33 cellular contexts compared by ENCODE assay signal in genomic region chr13:45582533-45583076, GRCh38. TPM values are rescaled to one million over a fixed set of nuclear protein-coding genes. Genes with fewer than 3 reads are reported as not detected.
"Had no signal": no experiment of that assay in that cellular context is flagged by ENCODE, and none has a peak within 500 bp of the region (broad histone marks: within the 10 kb centered on the region; RNA-seq: fewer than 3 reads in every experiment).

No MANE protein-coding gene starts in this region.

- H3K4me1 ChIP-seq: colonic mucosa, esophagus squamous epithelium, gastrocnemius medialis, heart right ventricle, left ventricle myocardium inferior, lower lobe of right lung had no signal

- ATAC-seq: effector memory CD8-positive, alpha-beta T cell; esophagus mucosa; gastrocnemius medialis; heart right ventricle; left cardiac atrium; lower lobe of right lung; mucosa of descending colon had no signal

- H3K9me3 ChIP-seq: colonic mucosa, esophagus squamous epithelium, gastrocnemius medialis, heart right ventricle, left ventricle myocardium inferior, lower lobe of right lung, mucosa of descending colon had no signal

- H3K4me3 ChIP-seq: colonic mucosa, esophagus squamous epithelium, gastrocnemius medialis, heart right ventricle, left ventricle myocardium inferior, lower lobe of right lung, mucosa of descending colon had no signal

- H3K36me3 ChIP-seq: colonic mucosa, esophagus squamous epithelium, gastrocnemius medialis, heart right ventricle, left ventricle myocardium inferior, lower lobe of right lung had no signal

- H3K27me3 ChIP-seq: colonic mucosa, gastrocnemius medialis had no signal

- FAIRE-seq: endometrium, islet of Langerhans, keratinocyte had no signal

- H3K27ac ChIP-seq: colonic mucosa, epithelial cell of prostate, esophagus squamous epithelium, gastrocnemius medialis, heart right ventricle, left ventricle myocardium inferior, lower lobe of right lung had no signal

- DNase-seq: colonic mucosa; cortex of kidney; effector CD8-positive, alpha-beta T cell; effector memory CD8-positive, alpha-beta T cell; endodermal cell; erythroblast; esophagus squamous epithelium; foreskin fibroblast; foreskin melanocyte; gastrocnemius medialis; glutamatergic neuron; head of caudate nucleus; heart right ventricle; hippocampal formation; left cardiac atrium; left ventricle myocardium inferior; lower lobe of right lung; mesenchymal stem cell; mucosa of descending colon; naive B cell had no signal

RNA-seq across cellular contexts. Expression of gene ERICH6B, which starts 32.9 kb away (rescaled TPM):
- total RNA-seq: colonic mucosa, dermis microvascular lymphatic vessel endothelial cell, endodermal cell, esophagus mucosa, esophagus squamous epithelium, gastrocnemius medialis, glomerular endothelial cell, heart right ventricle, kidney epithelial cell, left cardiac atrium, left ventricle myocardium inferior, lower leg skin, lower lobe of right lung, lung microvascular endothelial cell, mesenteric fat pad, mesothelial cell of epicardium, mucosa of descending colon, myocyte had no signal
- polyA plus RNA-seq: heart right ventricle, keratinocyte had no signal
